ENCODE assay signal across 23 cellular contexts in the genomic region with DNA sequence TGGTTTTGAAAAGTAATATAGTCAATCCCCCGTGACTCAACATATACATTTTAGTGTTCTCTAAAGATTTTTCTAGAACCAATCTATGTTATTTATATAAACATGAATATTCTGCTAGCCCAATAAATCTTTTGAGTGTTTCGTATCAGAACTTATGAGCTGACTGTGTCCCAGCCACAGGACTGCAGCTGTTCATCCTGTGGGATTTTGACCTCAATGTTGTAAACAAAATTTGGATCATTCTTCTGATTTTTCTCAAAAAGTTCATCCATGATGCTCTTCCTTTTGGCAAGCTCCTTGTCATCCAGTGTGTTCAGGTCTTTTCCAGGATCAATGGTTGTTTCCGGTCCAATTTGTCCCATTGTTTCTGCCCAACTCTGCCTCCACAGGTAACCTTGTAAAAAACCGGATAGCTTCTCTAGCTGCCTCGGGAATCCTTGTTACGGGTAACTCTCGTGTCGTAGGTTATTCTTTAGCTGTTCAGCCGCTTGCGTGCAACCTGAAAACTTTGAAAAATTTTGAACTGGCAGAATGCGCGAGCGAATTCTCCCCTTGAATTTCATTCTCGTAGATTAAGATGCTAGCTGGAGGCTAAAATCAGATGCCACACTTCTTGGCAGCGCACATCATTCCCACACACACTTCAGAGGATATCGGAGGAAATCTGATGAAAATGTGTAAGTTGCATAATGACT.
"Had no signal": no experiment of that assay in that cellular context is flagged by ENCODE, and none has a peak within 500 bp of the region (broad histone marks: within the 10 kb centered on the region; RNA-seq: fewer than 3 reads in every experiment).

No MANE protein-coding gene starts in this region.

- H3K9me3 ChIP-seq: esophagus squamous epithelium, gastroesophageal sphincter, left ventricle myocardium inferior, lower lobe of right lung, neutrophil, suprapubic skin, thyroid gland, upper lobe of left lung, uterus had no signal

- H3K27me3 ChIP-seq: neutrophil, thyroid gland, upper lobe of left lung, uterus had no signal

- ATAC-seq: gastroesophageal sphincter; left cardiac atrium; lower lobe of right lung; naive thymus-derived CD8-positive, alpha-beta T cell; right cardiac atrium; stimulated activated effector memory CD8-positive, alpha-beta T cell treated with anti-CD3 and anti-CD28 coated beads, Interleukin-12 subunit alpha, Interleukin-12 subunit beta, amount 100 ng/mL, for 72 hours; stimulated activated naive CD8-positive, alpha-beta T cell treated with anti-CD3 and anti-CD28 coated beads, Interleukin-15, Interleukin-2, amounts not matched to agents 100 U/mL and 50 U/mL, for 24 hours had no signal

- H3K27ac ChIP-seq: epithelial cell of prostate, esophagus squamous epithelium, gastroesophageal sphincter, left ventricle myocardium inferior, lower lobe of right lung, neutrophil, suprapubic skin, thyroid gland, uterus had no signal

- H3K4me3 ChIP-seq: dorsolateral prefrontal cortex, esophagus squamous epithelium, gastroesophageal sphincter, left ventricle myocardium inferior, lower lobe of right lung, suprapubic skin, thyroid gland, upper lobe of left lung, uterus had no signal

- H3K36me3 ChIP-seq: esophagus squamous epithelium, gastroesophageal sphincter, left ventricle myocardium inferior, lower lobe of right lung, neutrophil, suprapubic skin, thyroid gland, upper lobe of left lung, uterus had no signal

- H3K4me1 ChIP-seq: esophagus squamous epithelium, gastroesophageal sphincter, left ventricle myocardium inferior, lower lobe of right lung, suprapubic skin, thyroid gland, upper lobe of left lung, uterus had no signal

- DNase-seq: cortex of kidney; effector memory CD4-positive, alpha-beta T cell; esophagus squamous epithelium; foreskin fibroblast; glutamatergic neuron; left cardiac atrium; left ventricle myocardium inferior; lower lobe of right lung; mesenchymal stem cell; naive thymus-derived CD8-positive, alpha-beta T cell; right cardiac atrium; stimulated activated CD4-positive, alpha-beta T cell treated with anti-CD3 and anti-CD28 coated beads, Interleukin-4, amount 100 ng/mL, for 1 hour; stimulated activated CD8-positive, alpha-beta memory T cell treated with anti-CD3 and anti-CD28 coated beads, Interleukin-4, amount 100 ng/mL, for 48 hours; stimulated activated naive CD8-positive, alpha-beta T cell treated with anti-CD3 and anti-CD28 coated beads, Interleukin-15, Interleukin-2, amounts not matched to agents 100 U/mL and 50 U/mL, for 24 hours; thyroid gland; upper lobe of left lung; uterus had no signal
